In genomic region chr12:40254455-40255085, GRCh38 we compare ENCODE assay signal across 25 cellular contexts. TPM values are rescaled to one million over a fixed set of nuclear protein-coding genes. Genes with fewer than 3 reads are reported as not detected.
DNase-seq lines count a peak whose midpoint lies in the region; ATAC-seq and TF ChIP-seq lines count a peak whose summit lies in the region.
"Had no signal": no experiment of that assay in that cellular context is flagged by ENCODE, and none has a peak within 500 bp of the region (broad histone marks: within the 10 kb centered on the region; RNA-seq: fewer than 3 reads in every experiment).

No MANE protein-coding gene starts in this region.

- no peak overlapping the region for H2AK9ac ChIP-seq in IMR-90 (replicated peaks; ENCODE audit: low read depth, low read length, poor library complexity)

- no peak overlapping the region for H3K4ac ChIP-seq in IMR-90 (ENCODE audit: low read depth, low read length)

- BruUV-seq in IMR-90 (replicated peaks; lab: Mats Ljungman, UMichigan): no TSS peak

- H3K4me1 ChIP-seq in GM23248 (ENCODE audit: insufficient read depth): peaks cover 15% of the 10 kb centered on the region
- H3K4me1 ChIP-seq in IMR-90 (ENCODE audit: control insufficient read depth, insufficient read depth, low read length): peaks cover 6% of the 10 kb centered on the region; the same call in 1 of the 2 replicates
- H3K4me1 ChIP-seq: BLaER1, Peyer's patch had no signal

- POLR2A ChIA-PET in IMR-90 (lab: Charles Lee; ENCODE audit: unreplicated experiment) (no interaction called here), activated B cell treated with CpG ODN at 0.5 μM for 24 hours (lab: Charles Lee) (interaction anchor here (0.6 kb wide), 1 partner anchor 18 kb away, joined by 3 read pairs; no protein-coding TSS in a partner anchor)

- H3K27ac Mint-ChIP-seq in activated B cell treated with CpG ODN at 0.5 μM for 24 hours (peak overlapping the region; percentile 33), memory B cell (no peak overlapping the region)
- H3K27ac Mint-ChIP-seq: CD4-positive, alpha-beta T cell had no signal

- dilution Hi-C loops in IMR-90 (cut with HindIII; ENCODE audit: low sequenced_read_pairs, unreplicated experiment): no loop called here

- H3K36me3 Mint-ChIP-seq in activated B cell treated with CpG ODN at 0.5 μM for 24 hours (ENCODE audit: low read depth) (peaks cover 67% of the 10 kb centered on the region), memory B cell (peaks cover 31% of the 10 kb centered on the region)

- H2BK120ac ChIP-seq in IMR-90 (ENCODE audit: low read depth, low read length): 0 out of 2 replicates have a peak overlapping the region, but pooled peaks have one; percentile 3

- H2AFZ ChIP-seq in GM23248: peak overlapping the region; percentile 19; the same call in 1 of the 2 replicates
- H2AFZ ChIP-seq in IMR-90 (replicated peaks; ENCODE audit: low read length, poor library complexity): no peak overlapping the region

- no peak overlapping the region for H3K14ac ChIP-seq in IMR-90 (replicated peaks; ENCODE audit: low read depth, low read length)

- H3K9me3 ChIP-seq in GM23248 (ENCODE audit: low read depth) (no peaks in the 10 kb centered on the region), IMR-90 (ENCODE audit: control insufficient read depth, insufficient read depth, low read length) (no peaks in the 10 kb centered on the region)
- H3K9me3 ChIP-seq: BLaER1, MG63, Peyer's patch had no signal

- TF ChIP-seq RAD21 in IMR-90 (IDR thresholded peaks at IDR 0.05; ENCODE audit: low read length): no peak

- intact Hi-C loops in IMR-90 (cut with micrococcal nuclease) (no loop called here), activated B cell treated with CpG ODN at 0.5 μM for 24 hours (cut with micrococcal nuclease) (loop anchor here (2.0 kb wide), 1 partner anchor 16 kb away; no protein-coding TSS in a partner anchor)

- in situ Hi-C loops in GM23248 (cut with MboI) (no loop called here), IMR-90 (cut with MboI; ENCODE audit: low sequenced_read_pairs) (no loop called here)

- no peak overlapping the region for H4K91ac ChIP-seq in IMR-90 (ENCODE audit: insufficient read depth, low read depth, low read length)

- H3K9me1 ChIP-seq in IMR-90 (ENCODE audit: insufficient read depth, low read length): no peaks in the 10 kb centered on the region

- 82 to 86% methylated on average over 5 of the region's 5 CpGs for WGBS in GM23248 (ENCODE audit: low coverage in 1 of 2, low lambda C conversion rate in 2 of 2, missing lambda C conversion rate in 2 of 2), 2 experiments
- WGBS in IMR-90 (ENCODE audit: extremely low coverage in 2 of 2, insufficient read length in 1 of 2), 2 experiments: 60% methylated on average over 1 of the region's 5 CpGs; no CpG with 5 or more reads in 1 of the 2 experiments

- DNase-seq in GM23248: no peak
- DNase-seq in IMR-90: no peak
- DNase-seq in activated B cell treated with CpG ODN at 0.5 μM for 24 hours: no peak
- no peak for DNase-seq in memory B cell (ENCODE audit: low spot score in 2 of 2)
- DNase-seq in Kasumi-1 (lab: John Stamatoyannopoulos, UW): no peak
- DNase-seq: ACHN; CD4-positive, alpha-beta T cell; DMS79; EL; GDM1; KBM-7; NCI-H1105 treated with DMSO at 0.1 percent for 48 hours; NCI-H146; NCI-H1930; NCI-H2227 treated with DMSO at 0.1 percent for 48 hours; NCI-H526 treated with DMSO at 0.1 percent for 48 hours; Peyer's patch; SHP77 treated with DMSO at 0.1 percent for 48 hours had no signal

- H3K4me2 ChIP-seq in GM23248 (ENCODE audit: unreplicated experiment) (peak overlapping the region; percentile 51), IMR-90 (ENCODE audit: low read depth, low read length) (no peak overlapping the region)
- H3K4me2 ChIP-seq: BLaER1 had no signal

- H3K4me1 Mint-ChIP-seq in activated B cell treated with CpG ODN at 0.5 μM for 24 hours (peaks cover 11% of the 10 kb centered on the region), memory B cell (peaks cover 8% of the 10 kb centered on the region)

- H3K27me3 Mint-ChIP-seq in activated B cell treated with CpG ODN at 0.5 μM for 24 hours: no peaks in the 10 kb centered on the region
- no peaks in the 10 kb centered on the region for H3K27me3 Mint-ChIP-seq in memory B cell
- H3K27me3 Mint-ChIP-seq: CD4-positive, alpha-beta T cell had no signal

- no peaks in the 10 kb centered on the region for H3K36me3 ChIP-seq in GM23248 (ENCODE audit: low read depth)
- no peaks in the 10 kb centered on the region for H3K36me3 ChIP-seq in IMR-90 (ENCODE audit: control insufficient read depth, insufficient read depth, low read length)
- H3K36me3 ChIP-seq: BLaER1, MG63, Peyer's patch had no signal

- no peak for TF ChIP-seq POLR2A in IMR-90 (IDR thresholded peaks at IDR 0.05; ENCODE audit: low read depth, low read length)

- H4K5ac ChIP-seq in IMR-90 (ENCODE audit: low read depth, low read length): peak overlapping the region; percentile 11; the same call in 1 of the 2 replicates

- H3K4me3 ChIP-seq in GM23248 (0 out of 2 replicates have a peak overlapping the region, but pooled peaks have one; percentile 27), IMR-90 (ENCODE audit: insufficient read depth, low read depth, low read length) (no peak overlapping the region)
- H3K4me3 ChIP-seq: BLaER1, GM12878, MG63, Peyer's patch had no signal

- H3K9ac ChIP-seq in GM23248 (no peak overlapping the region), IMR-90 (ENCODE audit: low read depth, low read length) (no peak overlapping the region)
- H3K9ac ChIP-seq: BLaER1 had no signal

- H3K27me3 ChIP-seq in GM23248 (replicated peaks; ENCODE audit: insufficient read depth) (no peaks in the 10 kb centered on the region), IMR-90 (ENCODE audit: control insufficient read depth, insufficient read depth, low read length) (no peaks in the 10 kb centered on the region)
- H3K27me3 ChIP-seq: BLaER1, MG63, Peyer's patch had no signal

- H2BK15ac ChIP-seq in IMR-90 (ENCODE audit: low read depth, low read length): no peak overlapping the region

- H2BK5ac ChIP-seq in IMR-90 (ENCODE audit: low read depth, low read length, poor library complexity, severe bottlenecking): peak overlapping the region; percentile 15

- no peaks in the 10 kb centered on the region for H3K9me2 ChIP-seq in GM23248 (ENCODE audit: insufficient read depth)

- H3K4me3 Mint-ChIP-seq in activated B cell treated with CpG ODN at 0.5 μM for 24 hours (no peak overlapping the region), memory B cell (no peak overlapping the region)
- H3K4me3 Mint-ChIP-seq: CD4-positive, alpha-beta T cell had no signal

- H2BK20ac ChIP-seq in IMR-90 (ENCODE audit: low read depth, low read length): no peak overlapping the region

- no peak overlapping the region for H3K56ac ChIP-seq in IMR-90 (ENCODE audit: extremely low read depth, insufficient read depth, low read length)

- H3K79me2 ChIP-seq in GM23248 (ENCODE audit: insufficient read depth): no peaks in the 10 kb centered on the region

- H4K20me1 ChIP-seq in GM23248 (ENCODE audit: insufficient read depth) (no peaks in the 10 kb centered on the region), IMR-90 (ENCODE audit: insufficient read depth, low read length) (no peaks in the 10 kb centered on the region)
- H4K20me1 ChIP-seq: BLaER1 had no signal

- peak overlapping the region; percentile 47; the same call in 1 of the 2 replicates for H3K18ac ChIP-seq in IMR-90 (ENCODE audit: low read depth, low read length)

- no peaks in the 10 kb centered on the region for H3K79me1 ChIP-seq in IMR-90 (ENCODE audit: low read depth in 1 of 2, low read length in 2 of 2)

- H3K23ac ChIP-seq in IMR-90 (ENCODE audit: low read depth, low read length): no peak overlapping the region

- H2AK5ac ChIP-seq in IMR-90 (ENCODE audit: low read depth, low read length): no peak overlapping the region

- no peak for TF ChIP-seq CTCF in IMR-90 (conservative IDR thresholded peaks at IDR 0.05; ENCODE audit: low read depth, low read length)
- TF ChIP-seq CTCF in activated B cell treated with CpG ODN at 0.5 μM for 24 hours (IDR thresholded peaks at IDR 0.05): no peak

- H3K9me3 Mint-ChIP-seq in activated B cell treated with CpG ODN at 0.5 μM for 24 hours: peaks cover 4% of the 10 kb centered on the region
- H3K9me3 Mint-ChIP-seq in memory B cell: no peaks in the 10 kb centered on the region

- CTCF ChIA-PET in IMR-90 (lab: Yijun Ruan, JAX) (no interaction called here), activated B cell treated with CpG ODN at 0.5 μM for 24 hours (lab: Charles Lee) (no interaction called here)

- H3K27ac ChIP-seq in GM23248 (no peak overlapping the region), IMR-90 (ENCODE audit: insufficient read depth, low read length) (peak overlapping the region; percentile 40; the same call in 1 of the 2 replicates)
- H3K27ac ChIP-seq: BLaER1, Peyer's patch had no signal

- ATAC-seq in IMR-90 (ENCODE audit: low read depth) (no peak), activated B cell treated with CpG ODN at 0.5 μM for 24 hours (ENCODE audit: low read depth) (no peak), memory B cell (ENCODE audit: low read depth) (peak; percentile 35), HG03175 (IDR thresholded peaks at IDR 0.05; ENCODE audit: unreplicated experiment) (no peak), HG03442 (IDR thresholded peaks at IDR 0.05; ENCODE audit: unreplicated experiment) (no peak)
- ATAC-seq: GM12878, HCT116 had no signal

- no peak overlapping the region for H4K8ac ChIP-seq in IMR-90 (ENCODE audit: low read depth in 2 of 2, low read length in 2 of 2)

- peaks cover 17% of the 10 kb centered on the region for H3F3A ChIP-seq in GM23248 (ENCODE audit: insufficient read depth)

TF ChIP-seq in IMR-90, 13 proteins besides CTCF, POLR2A, EP300 and RAD21:
- no peak for TF ChIP-seq MXI1 (IDR thresholded peaks at IDR 0.05; ENCODE audit: borderline replicate concordance, low read depth, low read length)
- no peak for TF ChIP-seq CEBPB (IDR thresholded peaks at IDR 0.05; ENCODE audit: low read depth, low read length)
- TF ChIP-seq FOS (IDR thresholded peaks at IDR 0.05; ENCODE audit: low read depth, low read length): no peak
- no peak for TF ChIP-seq BHLHE40 (IDR thresholded peaks at IDR 0.05; ENCODE audit: low read depth, low read length)

RNA-seq across cellular contexts. Expression of gene LRRK2, which starts 29.8 kb away (rescaled TPM):
- total RNA-seq in GM23248 (2014; rRNA removed; shearing (Covaris generic)): 7.0 and 17.1 TPM in 2 replicates
- polyA plus RNA-seq in GM23248 (2016; fragmentation: Nextera tagmentation; extraction: Ambion mirVana): 1.7 and 1.8 TPM in 2 replicates
- 0.54 and 1.1 TPM in 2 replicates for total RNA-seq in IMR-90 (2012; rRNA removed)
- polyA plus RNA-seq in IMR-90 (2012; rRNA removed): 0.17 and 0.36 TPM in 2 replicates
- 0.04 and 0.05 TPM in 2 replicates for polyA plus RNA-seq in IMR-90 (2012; cell fraction: cytosol; rRNA removed)
- polyA plus RNA-seq in IMR-90 (2012; cell fraction: nucleus; rRNA removed; ENCODE audit: low replicate concordance): 0.05 and 0.73 TPM in 2 replicates
- total RNA-seq in activated B cell treated with CpG ODN at 0.5 μM for 24 hours: 59.9 and 71.7 TPM in 2 replicates
- total RNA-seq: T-helper 1 cell treated with Interleukin-12 subunit alpha and Interleukin-12 subunit beta and Interleukin-4 antibody, amounts not matched to agents 30 ng/mL and 1 ng/mL, for 36 hours had no signal
